Comparison of ENCODE assay signal across 1 cellular context in genomic region chr22:40065981-40066380, GRCh38.
TF ChIP-seq lines count a peak whose summit lies in the region.

No MANE protein-coding gene starts in this region.

TF ChIP-seq in WTC11, 78 proteins besides CTCF, POLR2A, EP300 and RAD21 (continued from another document):
- TF ChIP-seq, protein P1, sequence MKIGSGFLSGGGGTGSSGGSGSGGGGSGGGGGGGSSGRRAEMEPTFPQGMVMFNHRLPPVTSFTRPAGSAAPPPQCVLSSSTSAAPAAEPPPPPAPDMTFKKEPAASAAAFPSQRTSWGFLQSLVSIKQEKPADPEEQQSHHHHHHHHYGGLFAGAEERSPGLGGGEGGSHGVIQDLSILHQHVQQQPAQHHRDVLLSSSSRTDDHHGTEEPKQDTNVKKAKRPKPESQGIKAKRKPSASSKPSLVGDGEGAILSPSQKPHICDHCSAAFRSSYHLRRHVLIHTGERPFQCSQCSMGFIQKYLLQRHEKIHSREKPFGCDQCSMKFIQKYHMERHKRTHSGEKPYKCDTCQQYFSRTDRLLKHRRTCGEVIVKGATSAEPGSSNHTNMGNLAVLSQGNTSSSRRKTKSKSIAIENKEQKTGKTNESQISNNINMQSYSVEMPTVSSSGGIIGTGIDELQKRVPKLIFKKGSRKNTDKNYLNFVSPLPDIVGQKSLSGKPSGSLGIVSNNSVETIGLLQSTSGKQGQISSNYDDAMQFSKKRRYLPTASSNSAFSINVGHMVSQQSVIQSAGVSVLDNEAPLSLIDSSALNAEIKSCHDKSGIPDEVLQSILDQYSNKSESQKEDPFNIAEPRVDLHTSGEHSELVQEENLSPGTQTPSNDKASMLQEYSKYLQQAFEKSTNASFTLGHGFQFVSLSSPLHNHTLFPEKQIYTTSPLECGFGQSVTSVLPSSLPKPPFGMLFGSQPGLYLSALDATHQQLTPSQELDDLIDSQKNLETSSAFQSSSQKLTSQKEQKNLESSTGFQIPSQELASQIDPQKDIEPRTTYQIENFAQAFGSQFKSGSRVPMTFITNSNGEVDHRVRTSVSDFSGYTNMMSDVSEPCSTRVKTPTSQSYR (CRISPR knock-in tag; IDR thresholded peaks at IDR 0.05) = no peak
- TF ChIP-seq ZNF396 (CRISPR knock-in tag; IDR thresholded peaks at IDR 0.05; ENCODE audit: borderline replicate concordance) = no peak
- TF ChIP-seq CREM (CRISPR knock-in tag; IDR thresholded peaks at IDR 0.05) = no peak
- TF ChIP-seq, protein P2, sequence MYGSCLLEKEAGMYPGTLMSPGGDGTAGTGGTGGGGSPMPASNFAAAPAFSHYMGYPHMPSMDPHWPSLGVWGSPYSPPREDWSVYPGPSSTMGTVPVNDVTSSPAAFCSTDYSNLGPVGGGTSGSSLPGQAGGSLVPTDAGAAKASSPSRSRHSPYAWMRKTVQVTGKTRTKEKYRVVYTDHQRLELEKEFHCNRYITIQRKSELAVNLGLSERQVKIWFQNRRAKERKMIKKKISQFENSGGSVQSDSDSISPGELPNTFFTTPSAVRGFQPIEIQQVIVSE (CRISPR knock-in tag; IDR thresholded peaks at IDR 0.05; ENCODE audit: borderline replicate concordance) = no peak
